In the genomic region with DNA sequence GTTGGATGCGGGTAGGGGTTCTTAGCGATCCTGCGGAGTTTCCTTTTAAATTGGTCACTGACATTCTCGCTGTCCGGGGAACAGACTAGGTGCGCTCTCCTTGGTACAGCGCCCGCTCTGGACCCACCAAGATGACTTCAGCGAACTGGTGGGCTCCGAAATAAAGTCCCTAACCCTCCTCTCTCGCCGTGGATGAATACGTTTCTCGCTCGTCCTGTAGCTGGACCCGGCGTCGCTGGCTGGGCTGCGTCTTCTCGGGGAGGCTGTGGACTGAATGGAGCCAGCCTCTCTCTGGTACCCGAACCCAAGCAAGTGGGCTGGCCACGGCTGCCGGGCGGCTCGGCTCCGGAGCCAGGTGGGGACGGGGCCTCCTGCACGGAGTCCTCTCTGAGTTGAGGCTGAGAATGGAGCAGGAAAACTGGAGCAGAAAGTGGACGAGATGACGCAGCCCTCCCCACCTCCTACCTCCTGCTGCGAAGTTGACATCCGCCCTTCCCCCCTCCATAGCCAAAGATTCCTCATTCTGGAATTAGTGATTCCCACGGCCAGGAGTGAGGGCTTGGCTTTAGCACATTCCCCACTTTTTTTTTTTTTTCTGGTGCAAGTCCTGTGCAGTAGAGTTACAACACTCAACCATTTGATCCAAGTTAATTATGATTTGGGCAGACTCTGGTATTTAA, we compare ENCODE assay signal across 9 cellular contexts. TPM values are rescaled to one million over a fixed set of nuclear protein-coding genes. Genes with fewer than 3 reads are reported as not detected.
DNase-seq lines count a peak whose midpoint lies in the region; ATAC-seq, FAIRE-seq and TF ChIP-seq lines count a peak whose summit lies in the region.
"Had no signal": no experiment of that assay in that cellular context is flagged by ENCODE, and none has a peak within 500 bp of the region (broad histone marks: within the 10 kb centered on the region; RNA-seq: fewer than 3 reads in every experiment).

No MANE protein-coding gene starts in this region.

- no peak for FAIRE-seq in small intestine (lab: Jason Lieb, UNC)

- ATAC-seq in right lobe of liver (no peak), HG02571 (IDR thresholded peaks at IDR 0.05; ENCODE audit: unreplicated experiment) (no peak)

- WGBS in right lobe of liver (ENCODE audit: insufficient coverage, low coverage, low lambda C conversion rate, missing lambda C conversion rate) = 6% methylated on average over 19 of the region's 33 CpGs
- WGBS in small intestine, 3 donors = 4 to 15% (median 10%) methylated on average over 28 to 33 of the region's 33 CpGs

- H3K36me3 ChIP-seq in breast epithelium (no peaks in the 10 kb centered on the region), right lobe of liver (no peaks in the 10 kb centered on the region), tibial artery (no peaks in the 10 kb centered on the region), small intestine (ENCODE audit: control insufficient read depth in 2 of 2, insufficient read depth in 2 of 2, low read length in 2 of 2) (no peaks in the 10 kb centered on the region)

- H3K9me3 ChIP-seq in breast epithelium (no peaks in the 10 kb centered on the region), right lobe of liver (no peaks in the 10 kb centered on the region), tibial artery (no peaks in the 10 kb centered on the region), small intestine (ENCODE audit: control insufficient read depth, low read depth) (no peaks in the 10 kb centered on the region)

- no peak for TF ChIP-seq CTCF in breast epithelium (IDR thresholded peaks at IDR 0.05)
- no peak for TF ChIP-seq CTCF in right lobe of liver (IDR thresholded peaks at IDR 0.05)
- no peak for TF ChIP-seq CTCF in tibial artery (IDR thresholded peaks at IDR 0.05)

- H3K4me1 ChIP-seq in breast epithelium (peaks cover 6 to 9% of the 10 kb centered on the region in 2 donors), right lobe of liver (peaks cover 0 to 16% (median 0%) of the 10 kb centered on the region in 4 donors), tibial artery (peaks cover 0 to 53% (median 32%) of the 10 kb centered on the region in 4 donors), small intestine (ENCODE audit: control insufficient read depth in 2 of 2, insufficient read depth in 1 of 2, low read depth in 1 of 2, low read length in 1 of 2) (peaks cover 0 to 2% of the 10 kb centered on the region in 2 donors)

- intact Hi-C loops in breast epithelium (cut with DNase I; ENCODE audit: low total_unique reads) = no loop called here
- intact Hi-C loops in right lobe of liver (cut with DNase I) = loop anchor here in 1 of 2 donors (10.0 kb wide), 1 partner anchor 309 kb away; no protein-coding TSS in a partner anchor
- intact Hi-C loops in tibial artery (cut with DNase I; ENCODE audit: low total_unique reads) = no loop called here

- H3K27me3 ChIP-seq in breast epithelium (peaks cover 3 to 15% of the 10 kb centered on the region in 2 donors), right lobe of liver (peaks cover 0 to 8% of the 10 kb centered on the region in 2 donors), tibial artery (peaks cover 0 to 20% of the 10 kb centered on the region in 2 donors), small intestine (ENCODE audit: control insufficient read depth in 2 of 2, insufficient read depth in 2 of 2, low read length in 2 of 2) (peaks cover 7 to 17% of the 10 kb centered on the region in 2 donors)

- peak overlapping the region; percentile 32 to 45 for H3K27ac ChIP-seq in breast epithelium
- H3K27ac ChIP-seq in right lobe of liver = no peak overlapping the region
- H3K27ac ChIP-seq in tibial artery = peak overlapping the region; percentile 69 to 89
- H3K27ac ChIP-seq in small intestine (ENCODE audit: low read depth in 1 of 2, low read length in 1 of 2) = peak overlapping the region in 1 of 2 donors; percentile 56

- H3K4me3 ChIP-seq in breast epithelium (peak overlapping the region; percentile 53 to 90 (median 72)), right lobe of liver (peak overlapping the region; percentile 23 to 61 (median 23)), tibial artery (peak overlapping the region; percentile 70 to 88), small intestine (ENCODE audit: low read depth in 1 of 2, low read length in 2 of 2) (peak overlapping the region in 1 of 2 donors; percentile 33)

- DNase-seq in activated CD8-positive, alpha-beta memory T cell treated with anti-CD3 and anti-CD28 coated beads, Interleukin-2, amount 50 U/mL, for 48 hours = peak; percentile 40
- DNase-seq in activated CD8-positive, alpha-beta memory T cell treated with anti-CD3 and anti-CD28 coated beads, Interleukin-2, amount 50 U/mL, for 4 hours = no peak
- peak in 1 of 2 donors; percentile 47 for DNase-seq in breast epithelium (ENCODE audit: low spot score in 2 of 2)
- DNase-seq in right lobe of liver = peak in 1 of 3 donors; percentile 36
- DNase-seq in tibial artery = peak; percentile 41 to 76
- DNase-seq in small intestine = no peak
- no peak for DNase-seq in SKM-1 treated with dmso at 0.1 percent for 144 hours (lab: John Stamatoyannopoulos, UW; ENCODE audit: unreplicated experiment)
- DNase-seq: activated B cell treated with CpG ODN at 0.5 μM for 24 hours had no signal

- TF ChIP-seq POLR2A in breast epithelium (IDR thresholded peaks at IDR 0.05) (no peak), right lobe of liver (IDR thresholded peaks at IDR 0.05) (no peak)

RNA-seq across cellular contexts. Expression of gene UNC5B, which starts 1.5 kb away (rescaled TPM):
- total RNA-seq in breast epithelium = 1 to 10 TPM in 2 of 3 donors, under 1 TPM in 1; 0.80 to 4.9 (median 3.5) TPM
- 1 to 10 TPM; 1.0 to 6.2 (median 2.1) TPM for total RNA-seq in right lobe of liver
- polyA plus RNA-seq in small intestine = 10 to 100 TPM in 1 of 3 donors, 1 to 10 TPM in 1, under 1 TPM in 1; 0.27 to 10.9 (median 2.5) TPM
- total RNA-seq: activated B cell treated with CpG ODN at 0.5 μM for 24 hours had no signal

Comparison
In these comparisons a context has a peak if more than half of its experiments do, and no peak if none do; other contexts are left out.
1. DNase-seq: peak in activated CD8-positive, alpha-beta memory T cell treated with anti-CD3 and anti-CD28 coated beads, Interleukin-2, amount 50 U/mL, for 48 hours (single experiment) and tibial artery (2 of 2); none in activated CD8-positive, alpha-beta memory T cell treated with anti-CD3 and anti-CD28 coated beads, Interleukin-2, amount 50 U/mL, for 4 hours (single experiment), small intestine (single experiment) and SKM-1 treated with dmso at 0.1 percent for 144 hours (single experiment).
2. H3K27ac ChIP-seq: peak in breast epithelium (2 of 2) and tibial artery (2 of 2); none in right lobe of liver (0 of 3).